29 cellular contexts compared by ENCODE assay signal in genomic region chr13:47555235-47555634, GRCh38.
DNase-seq lines count a peak whose midpoint lies in the region; ATAC-seq and TF ChIP-seq lines count a peak whose summit lies in the region.
"Had no signal": no experiment of that assay in that cellular context is flagged by ENCODE, and none has a peak within 500 bp of the region (broad histone marks: within the 10 kb centered on the region; RNA-seq: fewer than 3 reads in every experiment).

No MANE protein-coding gene starts in this region.

- H3K27me3 ChIP-seq in fibroblast of lung (ENCODE audit: control insufficient read depth, insufficient read depth, low read length) = no peaks in the 10 kb centered on the region
- H3K27me3 ChIP-seq: tibial nerve had no signal

- peak; percentile 45 for DNase-seq in DMS53 (lab: John Stamatoyannopoulos, UW)
- DNase-seq in DMS53 treated with DMSO at 0.1 percent for 48 hours (lab: John Stamatoyannopoulos, UW; ENCODE audit: unreplicated experiment) = no peak
- DNase-seq in RWPE1 (ENCODE audit: low spot score) = peak; percentile 12
- DNase-seq in fibroblast of lung (ENCODE audit: low read depth in 2 of 2) = peak; percentile 6 to 41
- DNase-seq in SIG-M5 (lab: John Stamatoyannopoulos, UW) = no peak
- DNase-seq in H4 (ENCODE audit: low spot score) = no peak
- DNase-seq: activated CD4-positive, alpha-beta T cell treated with anti-CD3 and anti-CD28 coated beads, Interleukin-2, amount 50 U/mL, for 48 hours; activated T-cell treated with anti-CD3 and anti-CD28 coated beads, Interleukin-2, amount 50 U/mL, for 72 hours; Calu3; dorsolateral prefrontal cortex; EL; H7; hypothalamus; Karpas-422; left cardiac atrium; NCI-H1436 treated with DMSO at 0.1 percent for 48 hours; NCI-H2081 treated with DMSO at 0.1 percent for 48 hours; NCI-H774; psoas muscle; SK-N-SH; stimulated activated CD4-positive, alpha-beta T cell treated with anti-CD3 and anti-CD28 coated beads, Interleukin-15, amount 100 ng/mL, for 24 hours; stimulated activated CD4-positive, alpha-beta T cell treated with anti-CD3 and anti-CD28 coated beads, Interleukin-4, amount 100 ng/mL, for 4 hours had no signal

- H3K9me3 ChIP-seq in fibroblast of lung (ENCODE audit: control insufficient read depth, insufficient read depth, low read depth, low read length) = no peaks in the 10 kb centered on the region
- H3K9me3 ChIP-seq: psoas muscle, SK-N-SH, tibial nerve had no signal

- H3K27ac ChIP-seq in RWPE1 = no peak overlapping the region
- H3K27ac ChIP-seq in fibroblast of lung (ENCODE audit: insufficient read depth, low read length) = no peak overlapping the region
- H3K27ac ChIP-seq: 22Rv1, C4-2B, dorsolateral prefrontal cortex, psoas muscle, tibial nerve had no signal

- H3K4me2 ChIP-seq in fibroblast of lung (ENCODE audit: extremely low read depth, insufficient read depth, low read length) = no peak overlapping the region
- H3K4me2 ChIP-seq: SK-N-SH had no signal

- H3K4me1 ChIP-seq in fibroblast of lung (ENCODE audit: control insufficient read depth, extremely low read depth, insufficient read depth, low read length) = no peaks in the 10 kb centered on the region
- H3K4me1 ChIP-seq: psoas muscle, tibial nerve had no signal

- H3K9ac ChIP-seq in fibroblast of lung (ENCODE audit: insufficient read depth, low read length) = no peak overlapping the region
- H3K9ac ChIP-seq: SK-N-SH had no signal

- H4K20me1 ChIP-seq in fibroblast of lung (ENCODE audit: control insufficient read depth, extremely low read depth, insufficient read depth, low read length) = no peaks in the 10 kb centered on the region

- H2AFZ ChIP-seq in fibroblast of lung (ENCODE audit: low read length) = no peak overlapping the region

- CTCF ChIA-PET in RWPE1 (lab: Yijun Ruan, JAX) = no interaction called here

- no peak overlapping the region for H3K4me3 ChIP-seq in fibroblast of lung (replicated peaks in 1 of 4; ENCODE audit: control extremely low read depth in 1 of 4, insufficient read depth in 1 of 4, low read depth in 3 of 4, low read length in 4 of 4)
- H3K4me3 ChIP-seq: dorsolateral prefrontal cortex, psoas muscle, tibial nerve had no signal

- TF ChIP-seq CTCF in RWPE1 (conservative IDR thresholded peaks at IDR 0.05; ENCODE audit: low read depth) = no peak
- no peak for TF ChIP-seq CTCF in fibroblast of lung (conservative IDR thresholded peaks at IDR 0.05 in 1 of 2, IDR thresholded peaks at IDR 0.05 in 1 of 2; ENCODE audit: low read depth in 1 of 2, low read length in 2 of 2)

- POLR2A ChIA-PET in RWPE1 (lab: Yijun Ruan, JAX; ENCODE audit: low non-redundant PET) = no interaction called here

- H3K36me3 ChIP-seq in fibroblast of lung (ENCODE audit: control insufficient read depth, insufficient read depth, low read length) = no peaks in the 10 kb centered on the region
- H3K36me3 ChIP-seq: tibial nerve had no signal

- no peak for ATAC-seq in HG02973 (IDR thresholded peaks at IDR 0.05; ENCODE audit: unreplicated experiment)
- no peak for ATAC-seq in HG02571 (IDR thresholded peaks at IDR 0.05; ENCODE audit: unreplicated experiment)
- ATAC-seq: activated CD4-positive, CD25-positive, alpha-beta regulatory T cell treated with anti-CD3 and anti-CD28 coated beads, Interleukin-2, amount 50 U/mL, for 24 hours; activated T-cell treated with anti-CD3 and anti-CD28 coated beads, Interleukin-2, amount 50 U/mL, for 72 hours; left cardiac atrium; natural killer cell treated with Interleukin-12 subunit alpha and Interleukin-12 subunit beta and Interleukin-15 and Interleukin-18, amount 100 ng/mL, for 72 hours; psoas muscle had no signal

- H3K79me2 ChIP-seq in fibroblast of lung (ENCODE audit: control insufficient read depth, insufficient read depth, low read length) = no peaks in the 10 kb centered on the region

Comparison
In these comparisons a context has a peak if more than half of its experiments do, and no peak if none do; other contexts are left out.
1. DNase-seq: peak in DMS53 (single experiment), RWPE1 (single experiment) and fibroblast of lung (2 of 2); none in DMS53 treated with DMSO at 0.1 percent for 48 hours (single experiment), SIG-M5 (single experiment) and H4 (single experiment).